ENCODE assay signal across 20 cellular contexts in the genomic region with DNA sequence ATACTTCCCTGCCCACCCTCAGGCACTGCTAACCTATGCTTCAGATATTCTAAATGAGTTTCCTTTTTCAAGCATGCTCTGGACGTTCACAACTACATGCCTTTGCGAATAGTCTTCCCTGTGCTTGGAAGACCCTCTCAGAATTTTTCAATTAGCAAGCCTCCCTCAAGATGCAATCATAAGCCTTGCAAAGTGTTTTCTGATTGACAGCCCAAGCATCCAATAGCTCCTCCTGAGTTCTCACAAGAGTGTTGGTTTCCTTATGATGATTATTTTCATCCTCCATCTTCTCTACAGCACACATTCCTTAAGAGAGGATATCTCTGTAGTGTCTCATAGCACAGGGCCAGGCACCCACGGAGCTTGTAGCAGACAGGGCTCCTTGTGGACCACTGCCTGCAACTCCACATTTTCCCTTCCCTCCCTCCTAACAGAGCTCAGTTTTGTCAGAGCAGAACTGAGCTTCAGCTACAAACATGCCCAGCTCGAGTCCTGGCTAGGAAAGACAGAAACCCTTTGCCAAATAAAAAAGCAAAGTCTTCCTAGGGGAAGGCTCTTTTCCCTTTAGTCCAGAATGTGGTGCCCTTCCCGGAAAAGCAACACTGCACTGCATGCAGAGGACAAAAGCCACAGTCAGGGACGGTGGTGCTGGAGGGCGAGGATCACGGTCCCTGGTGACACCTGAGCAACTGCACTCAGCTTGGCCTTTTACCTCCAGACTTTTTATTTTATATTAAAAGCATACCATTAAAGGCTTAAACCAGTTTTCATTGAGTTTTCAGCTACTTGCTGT.
DNase-seq lines count a peak whose midpoint lies in the region; ATAC-seq, FAIRE-seq and TF ChIP-seq lines count a peak whose summit lies in the region.
"Had no signal": no experiment of that assay in that cellular context is flagged by ENCODE, and none has a peak within 500 bp of the region (broad histone marks: within the 10 kb centered on the region; RNA-seq: fewer than 3 reads in every experiment).

No MANE protein-coding gene starts in this region.

- H3K4me1 ChIP-seq in MM.1S (ENCODE audit: low read length) (no peaks in the 10 kb centered on the region), H1 (replicated peaks in 1 of 4; ENCODE audit: control insufficient read depth in 3 of 4, insufficient read depth in 4 of 4, low read length in 3 of 4) (peaks cover 0 to 4% (median 0%) of the 10 kb centered on the region in 4 experiments; a peak in 1 of 7 replicates), osteoblast (ENCODE audit: insufficient read depth, low read length) (peaks cover 12% of the 10 kb centered on the region)
- H3K4me1 ChIP-seq: HAP-1 had no signal

- TF ChIP-seq RAD21 in H1 (IDR thresholded peaks at IDR 0.05 in 1 of 2, conservative IDR thresholded peaks at IDR 0.05 in 1 of 2; ENCODE audit: low read depth in 2 of 2, low read length in 2 of 2): no peak

- TF ChIP-seq POLR2A in H1 (IDR thresholded peaks at IDR 0.05; ENCODE audit: control extremely low read depth in 1 of 2, low read depth in 2 of 2, low read length in 2 of 2): no peak

- CTCF ChIA-PET in H1 (lab: Charles Lee; ENCODE audit: partially characterized antibody): interaction anchor here (0.6 to 1.3 kb wide), 4 partner anchors 8 to 372 kb away, joined by 3 to 4 read pairs (median 3); no protein-coding TSS in a partner anchor

- DNase-seq in activated CD4-positive, alpha-beta T cell treated with anti-CD3 and anti-CD28 coated beads, Interleukin-2, amount 10 ng/mL, durations not matched to agents 24 days and 14 days: peak; percentile 37
- DNase-seq in activated CD4-positive, alpha-beta T cell treated with anti-CD3 and anti-CD28 coated beads, Interleukin-2, amount 50 U/mL, for 48 hours: no peak
- DNase-seq in MM.1S: no peak
- peak in 1 of 2 experiments; percentile 10 for DNase-seq in H1 (ENCODE audit: low read depth in 1 of 2, low spot score in 2 of 2)
- DNase-seq in osteoblast (ENCODE audit: insufficient read length, low spot score, missing footprints): no peak
- no peak for DNase-seq in SIG-M5 treated with dmso at 0.1 percent for 504 hours (lab: John Stamatoyannopoulos, UW; ENCODE audit: unreplicated experiment)
- DNase-seq: AML-193; CD8-positive, alpha-beta memory T cell; DMS53; GF-D8; GM23248; HFFc6; KBM-7 had no signal

- H3K27me3 Mint-ChIP-seq in activated CD4-positive, alpha-beta T cell treated with anti-CD3 and anti-CD28 coated beads, Interleukin-2, amount 10 ng/mL, durations not matched to agents 24 days and 14 days: no peaks in the 10 kb centered on the region
- H3K27me3 Mint-ChIP-seq: CD8-positive, alpha-beta memory T cell had no signal

- H2BK15ac ChIP-seq in H1 (ENCODE audit: low read length): no peak overlapping the region

- POLR2A ChIA-PET in H1 (lab: Charles Lee; ENCODE audit: partially characterized antibody): interaction anchor here (1.4 to 2.3 kb wide), 3 partner anchors 10 to 27 kb away, joined by 5 to 10 read pairs (median 5); no protein-coding TSS in a partner anchor

- no peak for TF ChIP-seq EP300 in H1 (IDR thresholded peaks at IDR 0.05; ENCODE audit: borderline replicate concordance in 1 of 2, low read depth in 2 of 2, low read length in 2 of 2)

- no peak overlapping the region for H3K4me2 ChIP-seq in MM.1S (ENCODE audit: low read depth, low read length)
- no peak overlapping the region for H3K4me2 ChIP-seq in H1 (ENCODE audit: insufficient read depth in 1 of 2, low read depth in 2 of 2, low read length in 2 of 2)
- no peak overlapping the region for H3K4me2 ChIP-seq in osteoblast (ENCODE audit: insufficient read depth, low read length)

- H4K91ac ChIP-seq in H1 (replicated peaks; ENCODE audit: insufficient read length, low read length): no peak overlapping the region

- H3K9me3 Mint-ChIP-seq in activated CD4-positive, alpha-beta T cell treated with anti-CD3 and anti-CD28 coated beads, Interleukin-2, amount 10 ng/mL, durations not matched to agents 24 days and 14 days: peaks cover 8% of the 10 kb centered on the region
- H3K9me3 Mint-ChIP-seq: CD8-positive, alpha-beta memory T cell; HFFc6 had no signal

- no peaks in the 10 kb centered on the region for H3K79me2 ChIP-seq in MM.1S (ENCODE audit: low read length)
- H3K79me2 ChIP-seq in H1 (ENCODE audit: control insufficient read depth in 1 of 2, insufficient read depth in 2 of 2, low read length in 2 of 2): no peaks in the 10 kb centered on the region
- H3K79me2 ChIP-seq in osteoblast (ENCODE audit: insufficient read depth, low read length): no peaks in the 10 kb centered on the region

- no peaks in the 10 kb centered on the region for H3K79me1 ChIP-seq in H1 (ENCODE audit: low read depth, low read length)

- H3K23me2 ChIP-seq in H1 (ENCODE audit: low read depth, low read length): no peaks in the 10 kb centered on the region

- H3K27me3 ChIP-seq in MM.1S (replicated peaks; ENCODE audit: insufficient read depth, low read length) (no peaks in the 10 kb centered on the region), H1 (replicated peaks in 1 of 4; ENCODE audit: control insufficient read depth in 3 of 4, extremely low read depth in 1 of 4, insufficient read depth in 3 of 4, low read length in 3 of 4) (no peaks in the 10 kb centered on the region), osteoblast (ENCODE audit: insufficient read depth, low read length) (no peaks in the 10 kb centered on the region)
- H3K27me3 ChIP-seq: BLaER1 had no signal

- H3K27ac ChIP-seq in MM.1S (ENCODE audit: low read length) (no peak overlapping the region), H1 (ENCODE audit: low read depth, low read length) (no peak overlapping the region), osteoblast (ENCODE audit: low read depth, low read length) (no peak overlapping the region)
- H3K27ac ChIP-seq: 22Rv1, BLaER1, GM23248, HL-60 had no signal

- no peak overlapping the region for H2BK20ac ChIP-seq in H1 (ENCODE audit: low read length)

- no peak for FAIRE-seq in H1 (lab: Jason Lieb, UNC)
- FAIRE-seq: GM18507 had no signal

- H3K9me2 ChIP-seq in MM.1S (replicated peaks; ENCODE audit: insufficient read depth, low read length): no peaks in the 10 kb centered on the region

- H2AFZ ChIP-seq in MM.1S (ENCODE audit: low read length) (0 out of 2 replicates have a peak overlapping the region, but pooled peaks have one; percentile 3), H1 (ENCODE audit: low read length) (0 out of 2 replicates have a peak overlapping the region, but pooled peaks have one; percentile 18), osteoblast (ENCODE audit: low read length) (peak overlapping the region; percentile 28)
- H2AFZ ChIP-seq: GM23248 had no signal

- H3F3A ChIP-seq in MM.1S (ENCODE audit: insufficient read depth, low read length): no peaks in the 10 kb centered on the region

- H3K4me3 ChIP-seq in MM.1S (ENCODE audit: low read length): no peak overlapping the region
- H3K4me3 ChIP-seq in H1 (ENCODE audit: extremely low read depth in 1 of 4, insufficient read depth in 2 of 4, low read depth in 3 of 4, low read length in 4 of 4): no peak overlapping the region
- H3K4me3 ChIP-seq in osteoblast (ENCODE audit: insufficient read depth, low read length): no peak overlapping the region
- H3K4me3 ChIP-seq: BLaER1, GM23248, HAP-1 had no signal

- no peak overlapping the region for H3K4ac ChIP-seq in H1 (replicated peaks; ENCODE audit: insufficient read length, low read depth, low read length)

- no peak overlapping the region for H2AK5ac ChIP-seq in H1 (ENCODE audit: low read depth, low read length)

- H2BK5ac ChIP-seq in H1 (ENCODE audit: low read depth, low read length): no peak overlapping the region

- peaks cover 12% of the 10 kb centered on the region for H3K4me1 Mint-ChIP-seq in activated CD4-positive, alpha-beta T cell treated with anti-CD3 and anti-CD28 coated beads, Interleukin-2, amount 10 ng/mL, durations not matched to agents 24 days and 14 days
- H3K4me1 Mint-ChIP-seq: CD8-positive, alpha-beta memory T cell had no signal

- no peak overlapping the region for H3K14ac ChIP-seq in H1 (ENCODE audit: insufficient read length)

- H3K27ac Mint-ChIP-seq in activated CD4-positive, alpha-beta T cell treated with anti-CD3 and anti-CD28 coated beads, Interleukin-2, amount 10 ng/mL, durations not matched to agents 24 days and 14 days: no peak overlapping the region
- H3K27ac Mint-ChIP-seq: HFFc6 had no signal

- H4K8ac ChIP-seq in H1 (ENCODE audit: extremely low read depth, insufficient read depth, low read length): no peak overlapping the region

- no peak overlapping the region for H2BK120ac ChIP-seq in H1 (replicated peaks; ENCODE audit: low read depth, low read length)

- no peaks in the 10 kb centered on the region for H3K9me3 ChIP-seq in MM.1S (replicated peaks; ENCODE audit: insufficient read depth, low read length)
- H3K9me3 ChIP-seq in H1 (ENCODE audit: insufficient read depth in 2 of 2, low read depth in 1 of 2, low read length in 1 of 2): no peaks in the 10 kb centered on the region; a peak in 1 of 4 replicates
- no peaks in the 10 kb centered on the region for H3K9me3 ChIP-seq in osteoblast (ENCODE audit: low read depth, low read length)
- H3K9me3 ChIP-seq: BLaER1, HAP-1 had no signal

- intact Hi-C loops in activated CD4-positive, alpha-beta T cell treated with anti-CD3 and anti-CD28 coated beads, Interleukin-2, amount 10 ng/mL, durations not matched to agents 24 days and 14 days (cut with micrococcal nuclease): no loop called here

- H3K9ac ChIP-seq in MM.1S (ENCODE audit: low read length) (no peak overlapping the region), H1 (replicated peaks in 1 of 4; ENCODE audit: extremely low read depth in 1 of 4, low read depth in 3 of 4, low read length in 3 of 4) (no peak overlapping the region)
- H3K9ac ChIP-seq: BLaER1, GM23248 had no signal

- H3K36me3 ChIP-seq in MM.1S (replicated peaks; ENCODE audit: insufficient read depth, low read length): no peaks in the 10 kb centered on the region
- peaks cover 0 to 14% (median 0%) of the 10 kb centered on the region in 4 experiments; a peak in 2 of 8 replicates for H3K36me3 ChIP-seq in H1 (ENCODE audit: control insufficient read depth in 2 of 4, insufficient read depth in 4 of 4, low read length in 3 of 4)
- no peaks in the 10 kb centered on the region for H3K36me3 ChIP-seq in osteoblast (ENCODE audit: insufficient read depth, low read length)
- H3K36me3 ChIP-seq: BLaER1, HAP-1 had no signal

- H3K36me3 Mint-ChIP-seq in activated CD4-positive, alpha-beta T cell treated with anti-CD3 and anti-CD28 coated beads, Interleukin-2, amount 10 ng/mL, durations not matched to agents 24 days and 14 days (ENCODE audit: low read depth): peaks cover 2% of the 10 kb centered on the region

- no peak overlapping the region for H3K56ac ChIP-seq in H1 (replicated peaks; ENCODE audit: insufficient read length, low read depth, low read length)

- H4K20me1 ChIP-seq in MM.1S (ENCODE audit: insufficient read depth, low read length) (no peaks in the 10 kb centered on the region), H1 (replicated peaks in 1 of 2; ENCODE audit: control insufficient read depth in 1 of 2, insufficient read depth in 2 of 2, low read length in 2 of 2) (no peaks in the 10 kb centered on the region), osteoblast (ENCODE audit: insufficient read depth, low read length) (no peaks in the 10 kb centered on the region)
- H4K20me1 ChIP-seq: BLaER1 had no signal

- no peak for ATAC-seq in GM18520 (IDR thresholded peaks at IDR 0.05; ENCODE audit: unreplicated experiment)
- ATAC-seq in HG03025 (IDR thresholded peaks at IDR 0.05; ENCODE audit: low FRiP score, unreplicated experiment): no peak

- H4K5ac ChIP-seq in H1 (ENCODE audit: insufficient read length, low read depth, low read length): no peak overlapping the region

- no peak overlapping the region for H2BK12ac ChIP-seq in H1 (ENCODE audit: low read depth, low read length)

- TF ChIP-seq CTCF in MM.1S (IDR thresholded peaks at IDR 0.05; ENCODE audit: low read length) (no peak), H1 (IDR thresholded peaks at IDR 0.05; ENCODE audit: control extremely low read depth in 1 of 3, insufficient read depth in 1 of 3, low read depth in 1 of 3, low read length in 3 of 3) (no peak), osteoblast (IDR thresholded peaks at IDR 0.05; ENCODE audit: extremely low read depth, low read depth, low read length) (no peak)

- H3K23ac ChIP-seq in H1 (ENCODE audit: insufficient read length): no peak overlapping the region

- no peak overlapping the region for H3K18ac ChIP-seq in H1 (ENCODE audit: extremely low read depth, low read length)

- 85% methylated on average over 8 of the region's 8 CpGs; no CpG with 5 or more reads in 1 of the 2 experiments for WGBS in H1 (ENCODE audit: extremely low coverage in 1 of 2, insufficient coverage in 1 of 2, insufficient read length in 1 of 2, insufficient replicate concordance in 2 of 2, low coverage in 1 of 2, low lambda C conversion rate in 2 of 2, missing lambda C conversion rate in 1 of 2), 2 experiments

- no peak overlapping the region for H3K4me3 Mint-ChIP-seq in activated CD4-positive, alpha-beta T cell treated with anti-CD3 and anti-CD28 coated beads, Interleukin-2, amount 10 ng/mL, durations not matched to agents 24 days and 14 days
- H3K4me3 Mint-ChIP-seq: CD8-positive, alpha-beta memory T cell; HFFc6 had no signal
